Comparison of ENCODE assay signal across 8 cellular contexts in genomic region chr9:134381671-134382505, GRCh38. TPM values are rescaled to one million over a fixed set of nuclear protein-coding genes. Genes with fewer than 3 reads are reported as not detected.
A peak's percentile ranks its signal among the peaks of the same experiment; 100 is the strongest.
DNase-seq lines count a peak whose midpoint lies in the region; ATAC-seq and TF ChIP-seq lines count a peak whose summit lies in the region.

No MANE protein-coding gene starts in this region.

- no peaks in the 10 kb centered on the region for H3K27me3 Mint-ChIP-seq in Caco-2 (ENCODE audit: insufficient read depth, unreplicated experiment)

- H3K18ac ChIP-seq in mesenchymal stem cell (ENCODE audit: low read depth in 1 of 2, low read length in 2 of 2) = no peak overlapping the region

- H3K4me1 ChIP-seq in Caco-2 (peaks cover 5% of the 10 kb centered on the region; the same call in 1 of the 2 replicates), adrenal gland (replicated peaks in 1 of 2) (peaks cover 62 to 98% of the 10 kb centered on the region in 2 donors), mesenchymal stem cell (ENCODE audit: control insufficient read depth, insufficient read depth, low read depth, low read length) (peaks cover 80% of the 10 kb centered on the region), ascending aorta (peaks cover 25 to 72% of the 10 kb centered on the region in 2 donors)

- 62 to 73% (median 64%) methylated on average over 3 to 21 of the region's 21 CpGs for WGBS in adrenal gland, 4 donors
- WGBS in mesenchymal stem cell = 85% methylated on average over 18 of the region's 21 CpGs

- H3K4me3 Mint-ChIP-seq in Caco-2 (ENCODE audit: unreplicated experiment) = no peak overlapping the region

- no peak overlapping the region for H2BK15ac ChIP-seq in mesenchymal stem cell (ENCODE audit: low read depth, poor library complexity, severe bottlenecking)

- no peak for TF ChIP-seq POLR2A in adrenal gland (IDR thresholded peaks at IDR 0.05)

- peak overlapping the region; percentile 62 for H2AK5ac ChIP-seq in mesenchymal stem cell (ENCODE audit: low read length, severe bottlenecking)

- H3K14ac ChIP-seq in mesenchymal stem cell (ENCODE audit: low read length in 2 of 2) = peak overlapping the region in 1 of 2 experiments; percentile 30

- H3K4me3 ChIP-seq in Caco-2 (ENCODE audit: low read depth, low read length) = no peak overlapping the region
- no peak overlapping the region for H3K4me3 ChIP-seq in adrenal gland
- no peak overlapping the region for H3K4me3 ChIP-seq in mesenchymal stem cell (ENCODE audit: insufficient read depth in 1 of 2, low read depth in 1 of 2, low read length in 2 of 2)
- no peak overlapping the region for H3K4me3 ChIP-seq in ascending aorta

- H2BK120ac ChIP-seq in mesenchymal stem cell (ENCODE audit: low read depth, low read length) = no peak overlapping the region

- no peaks in the 10 kb centered on the region for H3K9me3 Mint-ChIP-seq in Caco-2 (ENCODE audit: unreplicated experiment)

- intact Hi-C loops in Caco-2 (cut with micrococcal nuclease; ENCODE audit: unreplicated experiment) (no loop called here), adrenal gland (cut with DNase I) (loop anchor here (10.0 kb wide), 1 partner anchor 53 kb away; no protein-coding TSS in a partner anchor), ascending aorta (cut with DNase I) (no loop called here)

- no peak overlapping the region for H3K9ac ChIP-seq in mesenchymal stem cell (ENCODE audit: low read length)

- no peak overlapping the region for H2BK12ac ChIP-seq in mesenchymal stem cell (ENCODE audit: low read length in 2 of 2)

- H3K9me3 ChIP-seq in Caco-2 (no peaks in the 10 kb centered on the region), adrenal gland (replicated peaks in 1 of 3) (no peaks in the 10 kb centered on the region), mesenchymal stem cell (ENCODE audit: control insufficient read depth, low read length) (no peaks in the 10 kb centered on the region), ascending aorta (no peaks in the 10 kb centered on the region)

- H2AFZ ChIP-seq in mesenchymal stem cell (ENCODE audit: low read depth, low read length) = no peak overlapping the region

- no peak overlapping the region for H3K4me2 ChIP-seq in mesenchymal stem cell (ENCODE audit: low read length, poor library complexity, severe bottlenecking)

- H4K8ac ChIP-seq in mesenchymal stem cell (ENCODE audit: low read length) = no peak overlapping the region

- H3K27me3 ChIP-seq in Caco-2 (replicated peaks; ENCODE audit: control insufficient read depth, insufficient read depth, low read length) (no peaks in the 10 kb centered on the region), adrenal gland (no peaks in the 10 kb centered on the region), mesenchymal stem cell (ENCODE audit: control insufficient read depth in 1 of 2, insufficient read depth in 1 of 2, low read length in 2 of 2) (no peaks in the 10 kb centered on the region), ascending aorta (no peaks in the 10 kb centered on the region)

- H3K79me1 ChIP-seq in mesenchymal stem cell (replicated peaks; ENCODE audit: low read length, poor library complexity, severe bottlenecking) = peaks cover 55% of the 10 kb centered on the region

- H3K27ac ChIP-seq in adrenal gland (peak overlapping the region in 2 of 5 donors; percentile 34 to 99), mesenchymal stem cell (ENCODE audit: low read length, poor library complexity, severe bottlenecking) (no peak overlapping the region), ascending aorta (peak overlapping the region in 1 of 2 donors; percentile 27)

- no peak for ATAC-seq in esophagus mucosa
- no peak for ATAC-seq in HG03378 (IDR thresholded peaks at IDR 0.05; ENCODE audit: unreplicated experiment)

- no TSS peak for BruUV-seq in Caco-2 (replicated peaks; lab: Mats Ljungman, UMichigan)

- H3K4ac ChIP-seq in mesenchymal stem cell (ENCODE audit: low read depth in 1 of 2, low read length in 2 of 2) = no peak overlapping the region

- peaks cover 16% of the 10 kb centered on the region for H3K36me3 Mint-ChIP-seq in Caco-2 (ENCODE audit: insufficient read depth, unreplicated experiment)

- H3K27ac Mint-ChIP-seq in Caco-2 (ENCODE audit: unreplicated experiment) = peak overlapping the region; percentile 82

- peak overlapping the region; percentile 25 for H4K91ac ChIP-seq in mesenchymal stem cell (ENCODE audit: low read length)

- CTCF ChIA-PET in Caco-2 (lab: Charles Lee) = interaction anchor here (1.4 kb wide), 1 partner anchor 53 kb away, joined by 5 read pairs; no protein-coding TSS in a partner anchor

- no peak overlapping the region for H2BK5ac ChIP-seq in mesenchymal stem cell (ENCODE audit: low read depth, low read length, poor library complexity, severe bottlenecking)

- peaks cover 6% of the 10 kb centered on the region for H3K4me1 Mint-ChIP-seq in Caco-2 (ENCODE audit: low read depth, unreplicated experiment)

- POLR2A ChIA-PET in Caco-2 (lab: Charles Lee) = no interaction called here

- peak in 1 of 2 experiments; percentile 46 for TF ChIP-seq CTCF in Caco-2 (IDR thresholded peaks at IDR 0.05; ENCODE audit: insufficient read depth in 1 of 2, low read depth in 1 of 2, low read length in 1 of 2, severe bottlenecking in 1 of 2, unreplicated experiment in 1 of 2)
- TF ChIP-seq CTCF in adrenal gland (IDR thresholded peaks at IDR 0.05) = peak in 4 of 6 experiments; percentile 11 to 21 (median 16)
- TF ChIP-seq CTCF in ascending aorta (IDR thresholded peaks at IDR 0.05) = no peak

- H3K23ac ChIP-seq in mesenchymal stem cell (ENCODE audit: low read length in 2 of 2) = no peak overlapping the region

- DNase-seq in Caco-2 (no peak), NCI-H226 (peak; percentile 57), adrenal gland (peak in 1 of 7 donors; percentile 47), mesenchymal stem cell (no peak), ascending aorta (ENCODE audit: low spot score in 2 of 2) (no peak), HUDEP-2 (lab: John Stamatoyannopoulos, UW; ENCODE audit: unreplicated experiment in 76 of 76) (no peak)

- H3K36me3 ChIP-seq in Caco-2 (ENCODE audit: control insufficient read depth, insufficient read depth, low read length) (no peaks in the 10 kb centered on the region), adrenal gland (replicated peaks in 1 of 2) (no peaks in the 10 kb centered on the region), mesenchymal stem cell (ENCODE audit: control insufficient read depth in 1 of 2, insufficient read depth in 2 of 2, low read depth in 1 of 2, low read length in 2 of 2) (peaks cover 0 to 18% of the 10 kb centered on the region in 2 experiments), ascending aorta (no peaks in the 10 kb centered on the region)

RNA-seq across cellular contexts. Expression of gene RXRA, which starts 55.6 kb away (rescaled TPM):
- 63.8 and 69.1 TPM in 2 replicates for total RNA-seq in Caco-2 (2022)
- 100 to 1,000 TPM in 4 of 8 donors, 10 to 100 TPM in 4; 64.2 to 114 (median 94.7) TPM for total RNA-seq in adrenal gland
- polyA plus RNA-seq in adrenal gland = 10 to 100 TPM; 16.1 to 72.9 (median 31.6) TPM
- 37.8 TPM for polyA plus RNA-seq in mesenchymal stem cell (2013, experiment 1 of 2)
- 38.3 TPM for polyA plus RNA-seq in mesenchymal stem cell (2013, experiment 2 of 2)
- 64.1 TPM for total RNA-seq in ascending aorta
- total RNA-seq in esophagus mucosa = 52.4 TPM

Comparison
In these comparisons a context has a peak if more than half of its experiments do, and no peak if none do; other contexts are left out.
1. CTCF ChIP-seq: peak in adrenal gland (4 of 6); none in ascending aorta (0 of 3).
2. intact Hi-C loops: an anchor here in adrenal gland (10.0 kb wide); none called in Caco-2 and ascending aorta.